ENCODE assay signal across 9 cellular contexts in genomic region chr9:129485140-129485758, GRCh38.
A peak's percentile ranks its signal among the peaks of the same experiment; 100 is the strongest.
DNase-seq lines count a peak whose midpoint lies in the region; ATAC-seq and TF ChIP-seq lines count a peak whose summit lies in the region.
"Had no signal": no experiment of that assay in that cellular context is flagged by ENCODE, and none has a peak within 500 bp of the region (broad histone marks: within the 10 kb centered on the region; RNA-seq: fewer than 3 reads in every experiment).

No MANE protein-coding gene starts in this region.

- no peak overlapping the region for H3K4me3 Mint-ChIP-seq in chondrocyte (ENCODE audit: unreplicated experiment)
- H3K4me3 Mint-ChIP-seq in naive thymus-derived CD8-positive, alpha-beta T cell: peak overlapping the region in 1 of 10 donors; percentile 69
- H3K4me3 Mint-ChIP-seq in stimulated activated memory B cell treated with anti-CD40 and anti-IgM and Interleukin-4, amounts not matched to agents 10 μg/mL and 1 μg/mL and 100 μg/mL, for 72 hours: no peak overlapping the region

- no peak for ATAC-seq in heart right ventricle
- no peak for ATAC-seq in left ventricle myocardium superior
- no peak for ATAC-seq in naive thymus-derived CD8-positive, alpha-beta T cell
- ATAC-seq in upper lobe of left lung (ENCODE audit: low FRiP score in 2 of 2): no peak
- no peak for ATAC-seq in stimulated activated memory B cell treated with anti-CD40 and anti-IgM and Interleukin-4, amounts not matched to agents 10 μg/mL and 1 μg/mL and 100 μg/mL, for 72 hours

- DNase-seq in heart right ventricle (no peak), left ventricle myocardium superior (no peak), chondrocyte (ENCODE audit: low spot score) (no peak), upper lobe of left lung (no peak), putamen (ENCODE audit: low spot score) (no peak), epidermal melanocyte (ENCODE audit: insufficient read length, low spot score) (no peak)
- DNase-seq in naive thymus-derived CD8-positive, alpha-beta T cell: no peak
- DNase-seq: H9 had no signal

- no peaks in the 10 kb centered on the region for H3K9me3 ChIP-seq in heart right ventricle
- H3K9me3 ChIP-seq in upper lobe of left lung: no peaks in the 10 kb centered on the region

- no peaks in the 10 kb centered on the region for H3K36me3 ChIP-seq in heart right ventricle
- no peaks in the 10 kb centered on the region for H3K36me3 ChIP-seq in upper lobe of left lung

- peak overlapping the region; percentile 99 for H3K27ac Mint-ChIP-seq in chondrocyte (ENCODE audit: unreplicated experiment)
- H3K27ac Mint-ChIP-seq in naive thymus-derived CD8-positive, alpha-beta T cell: peak overlapping the region in 8 of 10 donors; percentile 18 to 96 (median 80)
- H3K27ac Mint-ChIP-seq in stimulated activated memory B cell treated with anti-CD40 and anti-IgM and Interleukin-4, amounts not matched to agents 10 μg/mL and 1 μg/mL and 100 μg/mL, for 72 hours: no peak overlapping the region
- H3K27ac Mint-ChIP-seq: H9 had no signal

- peaks cover 37 to 92% (median 72%) of the 10 kb centered on the region in 9 donors for H3K4me1 ChIP-seq in heart right ventricle
- H3K4me1 ChIP-seq in upper lobe of left lung: peaks cover 55 to 78% (median 62%) of the 10 kb centered on the region in 4 donors

- H3K27me3 ChIP-seq in heart right ventricle (no peaks in the 10 kb centered on the region), upper lobe of left lung (no peaks in the 10 kb centered on the region)

- H3K4me3 ChIP-seq in heart right ventricle (no peak overlapping the region), upper lobe of left lung (no peak overlapping the region)

- no peaks in the 10 kb centered on the region for H3K27me3 Mint-ChIP-seq in chondrocyte (ENCODE audit: low read depth)
- peaks cover 0 to 9% (median 3%) of the 10 kb centered on the region in 5 donors for H3K27me3 Mint-ChIP-seq in naive thymus-derived CD8-positive, alpha-beta T cell
- peaks cover 33% of the 10 kb centered on the region for H3K27me3 Mint-ChIP-seq in stimulated activated memory B cell treated with anti-CD40 and anti-IgM and Interleukin-4, amounts not matched to agents 10 μg/mL and 1 μg/mL and 100 μg/mL, for 72 hours

- no peaks in the 10 kb centered on the region for H3K9me3 Mint-ChIP-seq in chondrocyte (ENCODE audit: low read depth)
- H3K9me3 Mint-ChIP-seq in naive thymus-derived CD8-positive, alpha-beta T cell: no peaks in the 10 kb centered on the region
- no peaks in the 10 kb centered on the region for H3K9me3 Mint-ChIP-seq in stimulated activated memory B cell treated with anti-CD40 and anti-IgM and Interleukin-4, amounts not matched to agents 10 μg/mL and 1 μg/mL and 100 μg/mL, for 72 hours
- H3K9me3 Mint-ChIP-seq: H9 had no signal

- TF ChIP-seq POLR2A in upper lobe of left lung (IDR thresholded peaks at IDR 0.05): no peak

- no peaks in the 10 kb centered on the region for H3K36me3 Mint-ChIP-seq in chondrocyte (ENCODE audit: low read depth)
- no peaks in the 10 kb centered on the region for H3K36me3 Mint-ChIP-seq in naive thymus-derived CD8-positive, alpha-beta T cell
- H3K36me3 Mint-ChIP-seq in stimulated activated memory B cell treated with anti-CD40 and anti-IgM and Interleukin-4, amounts not matched to agents 10 μg/mL and 1 μg/mL and 100 μg/mL, for 72 hours: peaks cover 3% of the 10 kb centered on the region

- TF ChIP-seq CTCF in heart right ventricle (IDR thresholded peaks at IDR 0.05) (no peak), chondrocyte (IDR thresholded peaks at IDR 0.05) (no peak), upper lobe of left lung (IDR thresholded peaks at IDR 0.05) (no peak)

- H3K4me1 Mint-ChIP-seq in chondrocyte (ENCODE audit: low read depth): peaks cover 90% of the 10 kb centered on the region
- H3K4me1 Mint-ChIP-seq in naive thymus-derived CD8-positive, alpha-beta T cell: peaks cover 29 to 62% (median 46%) of the 10 kb centered on the region in 4 donors
- H3K4me1 Mint-ChIP-seq in stimulated activated memory B cell treated with anti-CD40 and anti-IgM and Interleukin-4, amounts not matched to agents 10 μg/mL and 1 μg/mL and 100 μg/mL, for 72 hours: peaks cover 34% of the 10 kb centered on the region

- no peak for TF ChIP-seq EP300 in upper lobe of left lung (IDR thresholded peaks at IDR 0.05)

- POLR2A ChIA-PET in naive thymus-derived CD8-positive, alpha-beta T cell (lab: Charles Lee): interaction anchor here (0.7 to 1.5 kb wide), 4 partner anchors 23 to 1043 kb away, joined by 3 to 6 read pairs (median 4); partner anchors contain the start of gene NTMT1

- 84 to 90% methylated on average over 9 of the region's 9 CpGs for WGBS in heart right ventricle, 2 donors
- 84 to 86% methylated on average over 9 of the region's 9 CpGs for WGBS in upper lobe of left lung, 2 donors

- intact Hi-C loops in heart right ventricle (cut with DNase I) (loop anchor here in 5 of 10 donors (5.0 to 10.0 kb wide), 5 partner anchors 73 to 308 kb away; partner anchors contain the start of gene IER5L (in 1 of the 5)), left ventricle myocardium superior (cut with micrococcal nuclease) (no loop called here)

- peak overlapping the region in 9 of 10 donors; percentile 98 to 100 (median 100) for H3K27ac ChIP-seq in heart right ventricle
- H3K27ac ChIP-seq in upper lobe of left lung: peak overlapping the region; percentile 98 to 100 (median 99)
